In genomic region chr5:140593070-140593469, GRCh38 we compare ENCODE assay signal across 11 cellular contexts. TPM values are rescaled to one million over a fixed set of nuclear protein-coding genes. Genes with fewer than 3 reads are reported as not detected.
DNase-seq lines count a peak whose midpoint lies in the region; ATAC-seq and TF ChIP-seq lines count a peak whose summit lies in the region.
"Not testable (repeated sequence)": the region's sequence is repeated elsewhere in the genome, so short reads cannot be mapped to it uniquely, and the experiment has no call there.
"Had no signal": no experiment of that assay in that cellular context is flagged by ENCODE, and none has a peak within 500 bp of the region (broad histone marks: within the 10 kb centered on the region; RNA-seq: fewer than 3 reads in every experiment).

No MANE protein-coding gene starts in this region.

- TF ChIP-seq CTCF in HEK293 (tag by site-specific recombination; IDR thresholded peaks at IDR 0.05); progenitor cell of endocrine pancreas (IDR thresholded peaks at IDR 0.05; ENCODE audit: unreplicated experiment): not testable (repeated sequence)

- POLR2A ChIA-PET in CD4-positive, alpha-beta memory T cell (lab: Charles Lee; ENCODE audit: partially characterized antibody); HEK293 (lab: Yijun Ruan, JAX); activated CD4-positive, alpha-beta T cell treated with anti-CD3 and anti-CD28 coated beads, Interleukin-2, amount 10 ng/mL, durations not matched to agents 7 days and 5 days (lab: Charles Lee): not testable (repeated sequence)

- peak overlapping the region in 5 of 8 donors; percentile 32 to 64 (median 41) for H3K4me3 Mint-ChIP-seq in CD4-positive, alpha-beta memory T cell
- H3K4me3 Mint-ChIP-seq in activated CD4-positive, alpha-beta T cell treated with anti-CD3 and anti-CD28 coated beads, Interleukin-2, amount 10 ng/mL, durations not matched to agents 7 days and 5 days, result peak overlapping the region; percentile 44
- H3K4me3 Mint-ChIP-seq in dendritic cell treated with granulocyte-macrophage colony-stimulating factor and Interleukin-4, amounts not matched to agents 40 ng/mL and 50 ng/mL, for 4 days, result peak overlapping the region; percentile 26
- H3K4me3 Mint-ChIP-seq in progenitor cell of endocrine pancreas (ENCODE audit: low read depth), result peak overlapping the region; percentile 74

- not testable (repeated sequence) for H3K4me3 ChIP-seq in CD4-positive, alpha-beta memory T cell (ENCODE audit: low read length in 2 of 2); HEK293 (ENCODE audit: low read depth, low read length)

- not testable (repeated sequence) for H3K9me3 ChIP-seq in CD4-positive, alpha-beta memory T cell (ENCODE audit: control insufficient read depth in 1 of 2, low read length in 2 of 2); HEK293 (ENCODE audit: control insufficient read depth, insufficient read depth, low read depth, low read length)

- ATAC-seq in left colon, result peak; percentile 64

- intact Hi-C loops in CD4-positive, alpha-beta memory T cell (cut with micrococcal nuclease); dendritic cell treated with granulocyte-macrophage colony-stimulating factor and Interleukin-4, amounts not matched to agents 40 ng/mL and 50 ng/mL, for 4 days (cut with micrococcal nuclease); left colon (cut with DNase I, micrococcal nuclease): not testable (repeated sequence)

- H3K27me3 Mint-ChIP-seq in CD4-positive, alpha-beta memory T cell; activated CD4-positive, alpha-beta T cell treated with anti-CD3 and anti-CD28 coated beads, Interleukin-2, amount 10 ng/mL, durations not matched to agents 7 days and 5 days; dendritic cell treated with granulocyte-macrophage colony-stimulating factor and Interleukin-4, amounts not matched to agents 40 ng/mL and 50 ng/mL, for 4 days; progenitor cell of endocrine pancreas: not testable (repeated sequence)

- H3K9me3 Mint-ChIP-seq in CD4-positive, alpha-beta memory T cell; activated CD4-positive, alpha-beta T cell treated with anti-CD3 and anti-CD28 coated beads, Interleukin-2, amount 10 ng/mL, durations not matched to agents 7 days and 5 days; dendritic cell treated with granulocyte-macrophage colony-stimulating factor and Interleukin-4, amounts not matched to agents 40 ng/mL and 50 ng/mL, for 4 days; progenitor cell of endocrine pancreas (ENCODE audit: low read depth): not testable (repeated sequence)

- not testable (repeated sequence) for H3K27me3 ChIP-seq in CD4-positive, alpha-beta memory T cell (ENCODE audit: insufficient read depth, low read length)

- H3K4me1 Mint-ChIP-seq in CD4-positive, alpha-beta memory T cell; activated CD4-positive, alpha-beta T cell treated with anti-CD3 and anti-CD28 coated beads, Interleukin-2, amount 10 ng/mL, durations not matched to agents 7 days and 5 days; progenitor cell of endocrine pancreas (ENCODE audit: low read depth): not testable (repeated sequence)
- H3K4me1 Mint-ChIP-seq in dendritic cell treated with granulocyte-macrophage colony-stimulating factor and Interleukin-4, amounts not matched to agents 40 ng/mL and 50 ng/mL, for 4 days (ENCODE audit: low read depth), result peaks cover 79% of the 10 kb centered on the region

- not testable (repeated sequence) for H3K36me3 Mint-ChIP-seq in CD4-positive, alpha-beta memory T cell; activated CD4-positive, alpha-beta T cell treated with anti-CD3 and anti-CD28 coated beads, Interleukin-2, amount 10 ng/mL, durations not matched to agents 7 days and 5 days (ENCODE audit: low read depth); dendritic cell treated with granulocyte-macrophage colony-stimulating factor and Interleukin-4, amounts not matched to agents 40 ng/mL and 50 ng/mL, for 4 days (ENCODE audit: low read depth); progenitor cell of endocrine pancreas (ENCODE audit: insufficient read depth)

- H3K4me1 ChIP-seq in CD4-positive, alpha-beta memory T cell (ENCODE audit: insufficient read depth, low read length); HEK293 (ENCODE audit: control insufficient read depth, insufficient read depth, low read length): not testable (repeated sequence)

- H3K27ac Mint-ChIP-seq in CD4-positive, alpha-beta memory T cell, result not testable (repeated sequence)
- H3K27ac Mint-ChIP-seq in activated CD4-positive, alpha-beta T cell treated with anti-CD3 and anti-CD28 coated beads, Interleukin-2, amount 10 ng/mL, durations not matched to agents 7 days and 5 days, result peak overlapping the region; percentile 54
- H3K27ac Mint-ChIP-seq in dendritic cell treated with granulocyte-macrophage colony-stimulating factor and Interleukin-4, amounts not matched to agents 40 ng/mL and 50 ng/mL, for 4 days, result peak overlapping the region; percentile 62
- peak overlapping the region; percentile 94 for H3K27ac Mint-ChIP-seq in progenitor cell of endocrine pancreas

- CTCF ChIA-PET in CD4-positive, alpha-beta memory T cell (lab: Charles Lee; ENCODE audit: partially characterized antibody); HEK293 (lab: Yijun Ruan, JAX): not testable (repeated sequence)
- CTCF ChIA-PET in activated CD4-positive, alpha-beta T cell treated with anti-CD3 and anti-CD28 coated beads, Interleukin-2, amount 10 ng/mL, durations not matched to agents 7 days and 5 days (lab: Charles Lee), result interaction anchor here (1.3 kb wide), 1 partner anchor 11 kb away, joined by 5 read pairs; no protein-coding TSS in a partner anchor

- not testable (repeated sequence) for DNase-seq in CD4-positive, alpha-beta memory T cell; activated CD4-positive, alpha-beta T cell treated with anti-CD3 and anti-CD28 coated beads, Interleukin-2, amount 10 ng/mL, durations not matched to agents 7 days and 5 days; progenitor cell of endocrine pancreas (ENCODE audit: low spot score, unreplicated experiment)
- DNase-seq in NCI-H748 (lab: John Stamatoyannopoulos, UW; ENCODE audit: unreplicated experiment) (peak; percentile 32), left colon (peak in 1 of 2 donors; percentile 40)

- H3K27ac ChIP-seq in CD4-positive, alpha-beta memory T cell (ENCODE audit: low read depth, low read length); HEK293 (ENCODE audit: extremely low read depth, low read depth, low read length): not testable (repeated sequence)

- not testable (repeated sequence) for H3K36me3 ChIP-seq in CD4-positive, alpha-beta memory T cell (ENCODE audit: insufficient read depth, low read length); HEK293 (ENCODE audit: control insufficient read depth in 2 of 2, insufficient read depth in 1 of 2, low read length in 2 of 2)

TF ChIP-seq in HEK293, 187 proteins besides CTCF, POLR2A, EP300 and RAD21:
- TF ChIP-seq ZBTB8A (tag by site-specific recombination; IDR thresholded peaks at IDR 0.05), result 0 out of 2 replicates have a peak, but pooled peaks have one; percentile 13

RNA-seq across cellular contexts. Expression of gene SLC35A4, which starts 28.4 kb away (rescaled TPM):
- total RNA-seq in CD4-positive, alpha-beta memory T cell, result 10 to 100 TPM; 49.0 to 59.4 TPM
- 100 to 1,000 TPM; 105 to 115 TPM for polyA plus RNA-seq in CD4-positive, alpha-beta memory T cell
- total RNA-seq in activated CD4-positive, alpha-beta T cell treated with anti-CD3 and anti-CD28 coated beads, Interleukin-2, amount 10 ng/mL, durations not matched to agents 7 days and 5 days, result 10 to 100 TPM; 84.0 to 96.6 TPM
- total RNA-seq in left colon, result 100 to 1,000 TPM in 1 of 2 donors, 10 to 100 TPM in 1; 89.7 to 121 TPM
- total RNA-seq in progenitor cell of endocrine pancreas, result 67.3 and 69.2 TPM in 2 replicates

RNA-seq across cellular contexts. Expression of gene APBB3, which starts 28.7 kb away (rescaled TPM):
- 10 to 100 TPM; 72.9 to 75.4 TPM for total RNA-seq in CD4-positive, alpha-beta memory T cell
- 1 to 10 TPM; 2.1 to 4.9 TPM for polyA plus RNA-seq in CD4-positive, alpha-beta memory T cell
- 10 to 100 TPM; 28.5 to 32.8 TPM for total RNA-seq in activated CD4-positive, alpha-beta T cell treated with anti-CD3 and anti-CD28 coated beads, Interleukin-2, amount 10 ng/mL, durations not matched to agents 7 days and 5 days
- 10 to 100 TPM; 19.6 to 26.5 TPM for total RNA-seq in left colon
- total RNA-seq in progenitor cell of endocrine pancreas, result 47.8 and 53.6 TPM in 2 replicates

RNA-seq across cellular contexts. Expression of gene SRA1, which starts 35.8 kb away (rescaled TPM):
- 10 to 100 TPM; 24.5 to 26.6 TPM for total RNA-seq in CD4-positive, alpha-beta memory T cell
- polyA plus RNA-seq in CD4-positive, alpha-beta memory T cell, result 10 to 100 TPM; 35.5 to 46.8 TPM
- 10 to 100 TPM; 32.4 to 38.0 TPM for total RNA-seq in activated CD4-positive, alpha-beta T cell treated with anti-CD3 and anti-CD28 coated beads, Interleukin-2, amount 10 ng/mL, durations not matched to agents 7 days and 5 days
- 10 to 100 TPM; 25.1 to 39.0 TPM for total RNA-seq in left colon
- total RNA-seq in progenitor cell of endocrine pancreas, result 31.8 and 34.6 TPM in 2 replicates

RNA-seq across cellular contexts. Expression of gene CD14, which starts 39.9 kb away (rescaled TPM):
- total RNA-seq in CD4-positive, alpha-beta memory T cell, result 1 to 10 TPM; 4.9 to 5.2 TPM
- polyA plus RNA-seq in CD4-positive, alpha-beta memory T cell, result 1 to 10 TPM; 2.7 to 3.2 TPM
- total RNA-seq in activated CD4-positive, alpha-beta T cell treated with anti-CD3 and anti-CD28 coated beads, Interleukin-2, amount 10 ng/mL, durations not matched to agents 7 days and 5 days, result under 1 TPM; 0.21 to 0.37 TPM
- total RNA-seq in left colon (10 to 100 TPM; 35.5 to 65.7 TPM), progenitor cell of endocrine pancreas (0.36 TPM in 1 of 2 replicates, not detected in the other)
- total RNA-seq: G401, H1, SK-MEL-5 had no signal

RNA-seq across cellular contexts. Expression of gene EIF4EBP3, which starts 45.6 kb away (rescaled TPM):
- total RNA-seq in CD4-positive, alpha-beta memory T cell, result 10 to 100 TPM; 15.3 to 18.8 TPM
- polyA plus RNA-seq in CD4-positive, alpha-beta memory T cell, result 10 to 100 TPM; 31.9 to 44.3 TPM
- total RNA-seq in activated CD4-positive, alpha-beta T cell treated with anti-CD3 and anti-CD28 coated beads, Interleukin-2, amount 10 ng/mL, durations not matched to agents 7 days and 5 days, result 1 to 10 TPM; 9.5 to 9.7 TPM
- total RNA-seq in left colon, result 10 to 100 TPM; 27.2 to 32.9 TPM
- 6.1 and 6.7 TPM in 2 replicates for total RNA-seq in progenitor cell of endocrine pancreas
- total RNA-seq: M059J had no signal
